Comparison of ENCODE assay signal across 9 cellular contexts in the genomic region with DNA sequence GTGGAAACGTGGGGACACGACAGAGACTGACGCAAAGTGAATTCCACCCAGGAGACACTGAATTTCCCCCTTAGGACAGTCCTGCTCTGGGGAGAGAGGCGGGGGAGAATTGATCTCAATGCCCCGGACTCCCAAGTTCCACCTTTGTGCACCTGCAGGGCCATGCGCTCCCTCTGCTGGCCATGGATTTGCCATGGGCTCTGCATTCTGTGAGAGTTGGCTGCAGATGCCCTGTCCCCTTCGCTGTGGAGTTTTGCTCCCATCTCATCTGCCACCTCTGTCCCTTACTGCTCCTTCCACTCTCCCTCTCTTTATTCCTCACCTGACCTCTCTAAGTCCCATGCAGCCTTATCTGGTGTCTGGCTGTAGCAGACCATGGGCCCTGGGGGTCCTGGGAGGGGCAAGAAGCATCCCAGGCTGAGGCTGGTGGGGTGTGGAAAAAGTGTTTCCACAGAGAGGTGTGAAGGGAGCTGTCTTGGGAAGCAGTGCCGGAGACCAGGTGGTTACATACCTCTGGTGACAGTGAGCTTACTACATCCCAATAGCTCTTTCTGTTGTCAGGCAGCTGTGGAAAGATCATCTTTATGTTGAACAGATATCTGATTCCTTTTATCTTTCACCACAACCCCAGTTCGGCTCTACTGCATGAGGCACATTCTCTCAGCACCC. TPM values are rescaled to one million over a fixed set of nuclear protein-coding genes. Genes with fewer than 3 reads are reported as not detected.
DNase-seq lines count a peak whose midpoint lies in the region; ATAC-seq and TF ChIP-seq lines count a peak whose summit lies in the region.
"Had no signal": no experiment of that assay in that cellular context is flagged by ENCODE, and none has a peak within 500 bp of the region (broad histone marks: within the 10 kb centered on the region; RNA-seq: fewer than 3 reads in every experiment).

No MANE protein-coding gene starts in this region.

- ATAC-seq in Right ventricle myocardium superior (ENCODE audit: poor library complexity): no peak

- intact Hi-C loops in cardiac septum (cut with DNase I): loop anchor here (5.0 kb wide), 2 partner anchors 41 to 236 kb away; no protein-coding TSS in a partner anchor
- intact Hi-C loops in Right ventricle myocardium superior (cut with DNase I): loop anchor here (2.0 kb wide), 1 partner anchor 177 kb away; no protein-coding TSS in a partner anchor
- intact Hi-C loops in esophagus squamous epithelium (cut with DNase I): loop anchor here (5.0 kb wide), 1 partner anchor 181 kb away; no protein-coding TSS in a partner anchor

- 42 to 43% methylated on average over 9 of the region's 9 CpGs for WGBS in esophagus squamous epithelium, 2 donors

- H3K4me1 ChIP-seq in Peyer's patch (peaks cover 0 to 13% (median 0%) of the 10 kb centered on the region in 4 donors), esophagus squamous epithelium (peaks cover 0 to 7% (median 0%) of the 10 kb centered on the region in 3 donors)

- H3K4me3 ChIP-seq in Peyer's patch (no peak overlapping the region), esophagus squamous epithelium (no peak overlapping the region), MG63 (no peak overlapping the region)

- TF ChIP-seq POLR2A in Peyer's patch (IDR thresholded peaks at IDR 0.05) (no peak), esophagus squamous epithelium (IDR thresholded peaks at IDR 0.05) (no peak)

- H3K27me3 ChIP-seq in Peyer's patch (no peaks in the 10 kb centered on the region), esophagus squamous epithelium (peaks cover 0 to 15% (median 0%) of the 10 kb centered on the region in 4 donors), MG63 (peaks cover 9% of the 10 kb centered on the region; the same call in 1 of the 2 replicates)

- TF ChIP-seq CTCF in Peyer's patch (IDR thresholded peaks at IDR 0.05) (peak in 4 of 6 experiments; percentile 44 to 74 (median 69)), esophagus squamous epithelium (IDR thresholded peaks at IDR 0.05) (peak in 5 of 6 experiments; percentile 22 to 60 (median 39))

- H3K27ac ChIP-seq in Peyer's patch: no peak overlapping the region
- no peak overlapping the region for H3K27ac ChIP-seq in esophagus squamous epithelium

- H3K9me3 ChIP-seq in Peyer's patch (no peaks in the 10 kb centered on the region), esophagus squamous epithelium (no peaks in the 10 kb centered on the region), MG63 (no peaks in the 10 kb centered on the region)

- peak; percentile 73 for DNase-seq in cardiac septum (ENCODE audit: low spot score)
- no peak for DNase-seq in Right ventricle myocardium superior
- peak in 2 of 3 donors; percentile 78 to 80 for DNase-seq in Peyer's patch
- DNase-seq in esophagus squamous epithelium (lab: John Stamatoyannopoulos, UW): no peak
- peak; percentile 34 for DNase-seq in stimulated activated CD8-positive, alpha-beta memory T cell treated with anti-CD3 and anti-CD28 coated beads, Interleukin-4, amount 100 ng/mL, for 48 hours
- DNase-seq in NCI-H187 (lab: John Stamatoyannopoulos, UW): no peak
- no peak for DNase-seq in superior temporal gyrus (ENCODE audit: extremely low spot score)
- DNase-seq in MG63: no peak

- H3K36me3 ChIP-seq in Peyer's patch: no peaks in the 10 kb centered on the region
- H3K36me3 ChIP-seq in esophagus squamous epithelium: no peaks in the 10 kb centered on the region
- H3K36me3 ChIP-seq in MG63: no peaks in the 10 kb centered on the region

RNA-seq across cellular contexts. Expression of a gene that starts 14.3 kb away (rescaled TPM):
- total RNA-seq in cardiac septum (not detected), Right ventricle myocardium superior (not detected), Peyer's patch (not detected), esophagus squamous epithelium (not detected)
- total RNA-seq in MG63 (2014; rRNA removed; shearing (Covaris generic); ENCODE audit: low replicate concordance): not detected in 2 replicates
- total RNA-seq: skeletal muscle tissue had no signal

Comparison
In these comparisons a context has a peak if more than half of its experiments do, and no peak if none do; other contexts are left out.
1. DNase-seq: peak in cardiac septum (single experiment), Peyer's patch (2 of 3) and stimulated activated CD8-positive, alpha-beta memory T cell treated with anti-CD3 and anti-CD28 coated beads, Interleukin-4, amount 100 ng/mL, for 48 hours (single experiment); none in Right ventricle myocardium superior (single experiment), esophagus squamous epithelium (single experiment), NCI-H187 (0 of 2), superior temporal gyrus (single experiment) and MG63 (single experiment).